ENCODE assay signal across 8 cellular contexts in genomic region chr3:125141596-125142417, GRCh38.
DNase-seq lines count a peak whose midpoint lies in the region; ATAC-seq, FAIRE-seq and TF ChIP-seq lines count a peak whose summit lies in the region.

No MANE protein-coding gene starts in this region.

- TF ChIP-seq CTCF in GM12875 (IDR thresholded peaks at IDR 0.05; ENCODE audit: borderline replicate concordance, insufficient read depth, low read depth, low read length) (peak; percentile 71), HFFc6 (IDR thresholded peaks at IDR 0.05) (no peak), gastrocnemius medialis (IDR thresholded peaks at IDR 0.05 in 4 of 5, conservative IDR thresholded peaks at IDR 0.05 in 1 of 5) (peak in 3 of 5 experiments; percentile 11 to 38 (median 17))

- H3K27ac Mint-ChIP-seq in HFFc6: no peak overlapping the region

- TF ChIP-seq POLR2A in gastrocnemius medialis (IDR thresholded peaks at IDR 0.05): no peak

- peak overlapping the region; percentile 56; the same call in 1 of the 2 replicates for H3K4me3 Mint-ChIP-seq in HFFc6

- H3K36me3 Mint-ChIP-seq in HFFc6 (ENCODE audit: low read depth): no peaks in the 10 kb centered on the region

- no peaks in the 10 kb centered on the region; the same call in 1 of the 2 replicates for H3K27me3 Mint-ChIP-seq in HFFc6 (ENCODE audit: insufficient read depth)

- no peaks in the 10 kb centered on the region for H3K9me3 Mint-ChIP-seq in HFFc6

- peak; percentile 79 for ATAC-seq in left ventricle myocardium superior
- ATAC-seq in gastrocnemius medialis: peak; percentile 37

- intact Hi-C loops in left ventricle myocardium superior (cut with micrococcal nuclease) (loop anchor here (5.0 kb wide), 1 partner anchor 80 kb away; no protein-coding TSS in a partner anchor), gastrocnemius medialis (cut with DNase I; ENCODE audit: low total_unique reads) (loop anchor here (5.0 kb wide), 1 partner anchor 145 kb away; no protein-coding TSS in a partner anchor)

- H3K4me1 ChIP-seq in gastrocnemius medialis: peaks cover 9 to 37% of the 10 kb centered on the region in 2 donors

- H3K4me1 Mint-ChIP-seq in HFFc6 (ENCODE audit: low read depth): peaks cover 62% of the 10 kb centered on the region

- peak overlapping the region; percentile 6 to 62 (median 28) for H3K27ac ChIP-seq in gastrocnemius medialis

- in situ Hi-C loops in gastrocnemius medialis (cut with MboI; ENCODE audit: low sequenced_read_pairs in 4 of 4): no loop called here

- H3K4me3 ChIP-seq in GM12875 (ENCODE audit: low read depth, low read length): peak overlapping the region; percentile 49
- peak overlapping the region; percentile 40 to 63 (median 47) for H3K4me3 ChIP-seq in gastrocnemius medialis

- no peak for FAIRE-seq in HTR-8/SVneo (lab: Jason Lieb, UNC)

- no peaks in the 10 kb centered on the region for H3K9me3 ChIP-seq in gastrocnemius medialis

- H3K27me3 ChIP-seq in gastrocnemius medialis: no peaks in the 10 kb centered on the region

- no peaks in the 10 kb centered on the region for H3K36me3 ChIP-seq in gastrocnemius medialis

- no peak for DNase-seq in HFFc6
- peak; percentile 11 for DNase-seq in NCI-H748 treated with DMSO at 0.1 percent for 48 hours (lab: John Stamatoyannopoulos, UW)
- peak; percentile 56 for DNase-seq in activated gamma-delta T cell treated with anti-CD3 and anti-CD28 coated beads, Interleukin-2, amount 50 U/mL, for 16 hours (ENCODE audit: low read depth)
- peak; percentile 88 for DNase-seq in left ventricle myocardium superior
- DNase-seq in gastrocnemius medialis: peak; percentile 24 to 33
- DNase-seq in D341Med (ENCODE audit: low spot score): no peak
- DNase-seq in HTR-8/SVneo (ENCODE audit: insufficient read length, low spot score): no peak

Comparison
In these comparisons a context has a peak if more than half of its experiments do, and no peak if none do; other contexts are left out.
1. DNase-seq: peak in NCI-H748 treated with DMSO at 0.1 percent for 48 hours (single experiment), activated gamma-delta T cell treated with anti-CD3 and anti-CD28 coated beads, Interleukin-2, amount 50 U/mL, for 16 hours (single experiment), left ventricle myocardium superior (single experiment) and gastrocnemius medialis (2 of 2); none in HFFc6 (single experiment), D341Med (single experiment) and HTR-8/SVneo (single experiment).